1 cellular context compared by ENCODE assay signal in genomic region chr13:28470286-28470685, GRCh38.
TF ChIP-seq lines count a peak whose summit lies in the region.

No MANE protein-coding gene starts in this region.

TF ChIP-seq in GM23338, 12 proteins besides CTCF, POLR2A, EP300 and RAD21 (continued from another document):
- TF ChIP-seq REST (IDR thresholded peaks at IDR 0.05; ENCODE audit: unreplicated experiment) = no peak
- no peak for TF ChIP-seq EZH2phosphoT487 (IDR thresholded peaks at IDR 0.05; ENCODE audit: unreplicated experiment)
- TF ChIP-seq JUNB (IDR thresholded peaks at IDR 0.05; ENCODE audit: unreplicated experiment) = no peak
- no peak for TF ChIP-seq STAT1 (IDR thresholded peaks at IDR 0.05; ENCODE audit: unreplicated experiment)
- TF ChIP-seq ZNF331 (CRISPR knock-in tag; IDR thresholded peaks at IDR 0.05; ENCODE audit: low read depth) = no peak
- no peak for TF ChIP-seq ZNF462 (CRISPR knock-in tag; IDR thresholded peaks at IDR 0.05)
